ENCODE assay signal across 1 cellular context in the genomic region with DNA sequence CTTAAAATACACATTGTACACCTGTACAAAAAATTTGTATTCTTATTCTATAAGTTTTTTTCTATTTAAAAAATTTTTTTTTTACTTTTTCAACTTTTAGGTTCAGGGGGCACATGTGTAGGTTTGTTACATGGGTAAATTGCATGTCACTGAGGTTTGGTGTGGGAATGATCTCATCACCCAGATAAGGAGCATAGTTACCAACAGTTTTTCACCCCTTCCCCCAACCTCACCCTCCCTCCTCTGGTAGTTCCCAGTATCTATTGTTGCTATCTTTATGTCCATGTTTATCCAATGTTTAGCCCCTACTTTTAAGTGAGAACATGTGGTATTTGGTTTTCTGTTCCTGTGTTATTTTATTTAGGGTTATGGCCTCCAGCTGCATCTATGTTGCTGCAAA.
TF ChIP-seq lines count a peak whose summit lies in the region.

No MANE protein-coding gene starts in this region.

TF ChIP-seq in SK-N-SH, 30 proteins besides CTCF, POLR2A, EP300 and RAD21 (continued from another document):
- TF ChIP-seq NFIC (IDR thresholded peaks at IDR 0.05; ENCODE audit: borderline replicate concordance) (no peak), FOXJ3 (CRISPR knock-in tag; IDR thresholded peaks at IDR 0.05) (no peak)
